In genomic region chr7:1831933-1832535, GRCh38 we compare ENCODE assay signal across 4 cellular contexts.
DNase-seq lines count a peak whose midpoint lies in the region; ATAC-seq, FAIRE-seq and TF ChIP-seq lines count a peak whose summit lies in the region.
"Not testable (repeated sequence)": the region's sequence is repeated elsewhere in the genome, so short reads cannot be mapped to it uniquely, and the experiment has no call there.

No MANE protein-coding gene starts in this region.

- TF ChIP-seq POLR2A in K562 (conservative IDR thresholded peaks at IDR 0.05): not testable (repeated sequence)

- not testable (repeated sequence) for TF ChIP-seq CTCF in K562 (IDR thresholded peaks at IDR 0.05 in 2 of 3, conservative IDR thresholded peaks at IDR 0.05 in 1 of 3; ENCODE audit: insufficient read depth in 2 of 3, low read depth in 1 of 3, low read length in 3 of 3)

- BruUV-seq in K562 (replicated peaks; lab: Mats Ljungman, UMichigan): not testable (repeated sequence)

- ATAC-seq in K562: not testable (repeated sequence)

- in situ Hi-C loops in K562 (cut with MboI): not testable (repeated sequence)

- intact Hi-C loops in K562 (cut with micrococcal nuclease): not testable (repeated sequence)

- H3K79me2 ChIP-seq in K562 (ENCODE audit: control insufficient read depth, insufficient read depth, low read length): not testable (repeated sequence)

- TF ChIP-seq RAD21 in K562 (CRISPR knock-in tag; conservative IDR thresholded peaks at IDR 0.05 in 1 of 2, IDR thresholded peaks at IDR 0.05 in 1 of 2): not testable (repeated sequence)

- POLR2A ChIA-PET in K562 (lab: Yijun Ruan, JAX): not testable (repeated sequence)

- H3K27ac ChIP-seq in K562 (ENCODE audit: extremely low read depth, low read depth, low read length); small intestine (ENCODE audit: low read depth in 1 of 2, low read length in 1 of 2): not testable (repeated sequence)

- H3K27me3 ChIP-seq in K562 (ENCODE audit: control insufficient read depth in 2 of 2, insufficient read depth in 2 of 2, low read length in 2 of 2); small intestine (ENCODE audit: control insufficient read depth in 2 of 2, insufficient read depth in 2 of 2, low read length in 2 of 2): not testable (repeated sequence)

- TF ChIP-seq EP300 in K562 (IDR thresholded peaks at IDR 0.05; ENCODE audit: low read length): not testable (repeated sequence)

- H3K36me3 ChIP-seq in K562 (ENCODE audit: control insufficient read depth, insufficient read depth, low read length); small intestine (ENCODE audit: control insufficient read depth in 2 of 2, insufficient read depth in 2 of 2, low read length in 2 of 2): not testable (repeated sequence)

- H4K20me1 ChIP-seq in K562 (replicated peaks; ENCODE audit: control insufficient read depth, insufficient read depth, low read length): not testable (repeated sequence)

- DNase-seq in MV-4-11 (lab: John Stamatoyannopoulos, UW): peak; percentile 61
- peak; percentile 11 for DNase-seq in NOMO-1 treated with dmso at 0.1 percent for 144 hours (lab: John Stamatoyannopoulos, UW; ENCODE audit: unreplicated experiment)
- not testable (repeated sequence) for DNase-seq in K562 (ENCODE audit: extremely low read depth in 1 of 4, low spot score in 3 of 4)
- peak; percentile 28 for DNase-seq in small intestine

- H2AFZ ChIP-seq in K562 (ENCODE audit: low read depth, low read length): not testable (repeated sequence)

- WGBS in K562 (ENCODE audit: insufficient coverage, low coverage, missing lambda C conversion rate): no CpG with 5 or more reads among the region's 1 CpG
- 64 to 90% (median 82%) methylated on average over 1 of the region's 1 CpG for WGBS in small intestine, 3 donors

- H3K9me1 ChIP-seq in K562 (ENCODE audit: control insufficient read depth, insufficient read depth, low read length): not testable (repeated sequence)

- not testable (repeated sequence) for H3K9ac ChIP-seq in K562 (ENCODE audit: insufficient read depth in 1 of 2, low read depth in 2 of 2, low read length in 2 of 2)

- not testable (repeated sequence) for H3K9me3 ChIP-seq in K562 (replicated peaks; ENCODE audit: control insufficient read depth, insufficient read depth, low read depth, low read length); small intestine (ENCODE audit: control insufficient read depth, low read depth)

- not testable (repeated sequence) for FAIRE-seq in K562 (lab: Jason Lieb, UNC); small intestine (lab: Jason Lieb, UNC)

- H3K4me3 ChIP-seq in K562; small intestine (ENCODE audit: low read depth in 1 of 2, low read length in 2 of 2): not testable (repeated sequence)

- H3K4me1 ChIP-seq in K562 (replicated peaks in 1 of 2; ENCODE audit: control insufficient read depth in 2 of 2, insufficient read depth in 2 of 2, low read length in 2 of 2); small intestine (ENCODE audit: control insufficient read depth in 2 of 2, insufficient read depth in 1 of 2, low read depth in 1 of 2, low read length in 1 of 2): not testable (repeated sequence)

- H3K4me2 ChIP-seq in K562 (ENCODE audit: insufficient read depth, low read length): not testable (repeated sequence)

- CTCF ChIA-PET in K562 (lab: Yijun Ruan, JAX; ENCODE audit: low intra/inter-chr PET ratio): not testable (repeated sequence)

TF ChIP-seq in K562, 482 proteins besides CTCF, POLR2A, EP300 and RAD21:
- TF ChIP-seq MEIS2 (IDR thresholded peaks at IDR 0.05; ENCODE audit: partially characterized antibody): peak; percentile 70
- TF ChIP-seq, protein P1, sequence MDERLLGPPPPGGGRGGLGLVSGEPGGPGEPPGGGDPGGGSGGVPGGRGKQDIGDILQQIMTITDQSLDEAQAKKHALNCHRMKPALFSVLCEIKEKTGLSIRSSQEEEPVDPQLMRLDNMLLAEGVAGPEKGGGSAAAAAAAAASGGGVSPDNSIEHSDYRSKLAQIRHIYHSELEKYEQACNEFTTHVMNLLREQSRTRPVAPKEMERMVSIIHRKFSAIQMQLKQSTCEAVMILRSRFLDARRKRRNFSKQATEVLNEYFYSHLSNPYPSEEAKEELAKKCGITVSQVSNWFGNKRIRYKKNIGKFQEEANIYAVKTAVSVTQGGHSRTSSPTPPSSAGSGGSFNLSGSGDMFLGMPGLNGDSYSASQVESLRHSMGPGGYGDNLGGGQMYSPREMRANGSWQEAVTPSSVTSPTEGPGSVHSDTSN (CRISPR knock-in tag; IDR thresholded peaks at IDR 0.05; ENCODE audit: low read depth): not testable (repeated sequence)
- TF ChIP-seq, protein P1 (tag; conservative IDR thresholded peaks at IDR 0.05; ENCODE audit: low read depth): peak; percentile 74
TF ChIP-seq in K562: peak in this region for 2; not testable (repeated sequence) for 480.
